Comparison of ENCODE assay signal across 12 cellular contexts in the genomic region with DNA sequence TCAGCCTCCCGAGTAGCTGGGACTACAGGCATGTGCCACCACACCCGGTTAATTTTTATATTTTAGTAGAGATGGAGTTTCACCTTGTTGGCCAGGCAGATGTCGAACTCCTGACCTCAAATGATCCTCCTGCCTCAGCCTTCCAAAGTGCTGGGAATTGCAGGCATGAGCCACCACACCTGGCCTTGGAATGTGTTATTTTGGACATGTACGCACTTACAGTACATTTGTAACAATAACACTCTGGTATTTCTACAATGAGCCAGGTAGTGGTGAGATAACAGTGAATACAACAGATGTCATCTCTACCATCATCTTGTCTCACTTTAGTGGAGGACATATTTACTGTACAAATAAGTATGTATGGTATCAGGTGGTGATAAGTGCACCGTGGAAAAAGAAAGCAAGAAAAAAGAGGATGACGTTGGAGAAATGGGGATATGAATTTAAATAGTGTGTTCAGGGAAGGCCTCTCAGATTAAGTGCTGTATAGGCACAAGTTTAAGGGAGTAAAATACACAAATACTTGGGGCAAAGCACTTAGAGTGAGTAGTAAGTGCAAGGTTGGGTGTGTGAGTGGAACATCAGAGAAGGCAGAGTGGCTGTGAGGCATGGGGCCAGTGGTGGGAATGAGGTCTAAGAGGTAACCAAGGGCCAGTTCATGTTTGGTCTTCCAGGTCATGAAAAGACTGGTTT.
A peak's percentile ranks its signal among the peaks of the same experiment; 100 is the strongest.
DNase-seq lines count a peak whose midpoint lies in the region; ATAC-seq and TF ChIP-seq lines count a peak whose summit lies in the region.
"Had no signal": no experiment of that assay in that cellular context is flagged by ENCODE, and none has a peak within 500 bp of the region (broad histone marks: within the 10 kb centered on the region; RNA-seq: fewer than 3 reads in every experiment).

No MANE protein-coding gene starts in this region.

- no peak for TF ChIP-seq CTCF in activated B cell treated with CpG ODN at 0.5 μM for 24 hours (IDR thresholded peaks at IDR 0.05)
- TF ChIP-seq CTCF in endodermal cell (conservative IDR thresholded peaks at IDR 0.05): no peak
- TF ChIP-seq CTCF in nephron progenitor cell (IDR thresholded peaks at IDR 0.05): no peak

- no peak for DNase-seq in activated naive CD4-positive, alpha-beta T cell treated with anti-CD3 and anti-CD28 coated beads for 36 hours
- no peak for DNase-seq in activated naive CD4-positive, alpha-beta T cell treated with Interleukin-2 at 50 U/mL for 16 hours
- DNase-seq in activated B cell treated with CpG ODN at 0.5 μM for 24 hours (no peak), endodermal cell (no peak), SK-N-DZ (ENCODE audit: low spot score) (no peak), nephron progenitor cell (no peak)
- no peak for DNase-seq in stimulated activated naive CD8-positive, alpha-beta T cell treated with anti-CD3 and anti-CD28 coated beads, Interleukin-15, amount 100 ng/mL, for 72 hours
- DNase-seq: activated CD4-positive, CD25-positive, alpha-beta regulatory T cell; NCI-H1436 treated with DMSO at 0.1 percent for 48 hours had no signal

- no peaks in the 10 kb centered on the region for H3K9me3 ChIP-seq in endodermal cell (ENCODE audit: control insufficient read depth, low read length)
- H3K9me3 ChIP-seq: ascending aorta, gastroesophageal sphincter had no signal

- H3K36me3 ChIP-seq in endodermal cell (ENCODE audit: control insufficient read depth, insufficient read depth, low read length): peaks cover 12% of the 10 kb centered on the region

- intact Hi-C loops in activated naive CD4-positive, alpha-beta T cell treated with anti-CD3 and anti-CD28 coated beads for 36 hours (cut with micrococcal nuclease): no loop called here
- intact Hi-C loops in activated B cell treated with CpG ODN at 0.5 μM for 24 hours (cut with micrococcal nuclease): loop anchor here (1.0 kb wide), 1 partner anchor 11 kb away; no protein-coding TSS in a partner anchor

- H3K27me3 ChIP-seq in endodermal cell (ENCODE audit: control insufficient read depth, insufficient read depth, low read length, poor library complexity, severe bottlenecking): no peaks in the 10 kb centered on the region
- H3K27me3 ChIP-seq: ascending aorta, gastroesophageal sphincter had no signal

- CTCF ChIA-PET in activated naive CD4-positive, alpha-beta T cell treated with anti-CD3 and anti-CD28 coated beads for 36 hours (lab: Charles Lee): no interaction called here
- CTCF ChIA-PET in activated B cell treated with CpG ODN at 0.5 μM for 24 hours (lab: Charles Lee): interaction anchor here (1.3 kb wide), 1 partner anchor 18 kb away, joined by 5 read pairs; no protein-coding TSS in a partner anchor

- no peak for ATAC-seq in activated B cell treated with CpG ODN at 0.5 μM for 24 hours (ENCODE audit: low read depth)
- peak; percentile 34 for ATAC-seq in stimulated activated naive CD8-positive, alpha-beta T cell treated with anti-CD3 and anti-CD28 coated beads, Interleukin-15, amount 100 ng/mL, for 72 hours
- ATAC-seq in HG02798 (IDR thresholded peaks at IDR 0.05; ENCODE audit: poor library complexity, unreplicated experiment): no peak
- ATAC-seq: gastroesophageal sphincter had no signal

- H3K27ac Mint-ChIP-seq in activated naive CD4-positive, alpha-beta T cell treated with anti-CD3 and anti-CD28 coated beads for 36 hours: peak overlapping the region; percentile 72
- peak overlapping the region; percentile 80 for H3K27ac Mint-ChIP-seq in activated B cell treated with CpG ODN at 0.5 μM for 24 hours
- peak overlapping the region; percentile 3 for H3K27ac Mint-ChIP-seq in endodermal cell
- peak overlapping the region in 1 of 2 donors; percentile 24 for H3K27ac Mint-ChIP-seq in stimulated activated naive CD8-positive, alpha-beta T cell treated with anti-CD3 and anti-CD28 coated beads, Interleukin-15, amount 100 ng/mL, for 72 hours
- no peak overlapping the region for H3K27ac Mint-ChIP-seq in nephron progenitor cell

- H3K27ac ChIP-seq in endodermal cell (ENCODE audit: low read depth, low read length): no peak overlapping the region
- H3K27ac ChIP-seq: ascending aorta, gastroesophageal sphincter had no signal

- H3K4me1 ChIP-seq in endodermal cell (ENCODE audit: control insufficient read depth, insufficient read depth, low read length): no peaks in the 10 kb centered on the region
- H3K4me1 ChIP-seq: ascending aorta, gastroesophageal sphincter had no signal

- no peak overlapping the region for H3K9ac ChIP-seq in endodermal cell (ENCODE audit: extremely low read depth, low read length, poor library complexity, severe bottlenecking)

- peaks cover 75% of the 10 kb centered on the region for H3K4me1 Mint-ChIP-seq in activated naive CD4-positive, alpha-beta T cell treated with anti-CD3 and anti-CD28 coated beads for 36 hours (ENCODE audit: low read depth)
- H3K4me1 Mint-ChIP-seq in activated B cell treated with CpG ODN at 0.5 μM for 24 hours (peaks cover 38% of the 10 kb centered on the region), endodermal cell (peaks cover 8% of the 10 kb centered on the region), nephron progenitor cell (no peaks in the 10 kb centered on the region)
- H3K4me1 Mint-ChIP-seq in stimulated activated naive CD8-positive, alpha-beta T cell treated with anti-CD3 and anti-CD28 coated beads, Interleukin-15, amount 100 ng/mL, for 72 hours: peaks cover 75% of the 10 kb centered on the region

- no peak overlapping the region for H3K4me3 ChIP-seq in endodermal cell (ENCODE audit: low read length)
- H3K4me3 ChIP-seq: ascending aorta, gastroesophageal sphincter had no signal

- POLR2A ChIA-PET in activated B cell treated with CpG ODN at 0.5 μM for 24 hours (lab: Charles Lee): no interaction called here

- peaks cover 54% of the 10 kb centered on the region for H3K36me3 Mint-ChIP-seq in activated naive CD4-positive, alpha-beta T cell treated with anti-CD3 and anti-CD28 coated beads for 36 hours (ENCODE audit: low read depth)
- H3K36me3 Mint-ChIP-seq in activated B cell treated with CpG ODN at 0.5 μM for 24 hours (ENCODE audit: low read depth): peaks cover 61% of the 10 kb centered on the region
- peaks cover 28% of the 10 kb centered on the region for H3K36me3 Mint-ChIP-seq in endodermal cell (ENCODE audit: low read depth)
- H3K36me3 Mint-ChIP-seq in nephron progenitor cell (ENCODE audit: low read depth): peaks cover 80% of the 10 kb centered on the region

- no peaks in the 10 kb centered on the region for H3K27me3 Mint-ChIP-seq in activated naive CD4-positive, alpha-beta T cell treated with anti-CD3 and anti-CD28 coated beads for 36 hours (ENCODE audit: low read depth)
- H3K27me3 Mint-ChIP-seq in activated B cell treated with CpG ODN at 0.5 μM for 24 hours (no peaks in the 10 kb centered on the region), endodermal cell (ENCODE audit: insufficient read depth) (no peaks in the 10 kb centered on the region), nephron progenitor cell (ENCODE audit: low read depth, poor library complexity) (no peaks in the 10 kb centered on the region)
- H3K27me3 Mint-ChIP-seq in stimulated activated naive CD8-positive, alpha-beta T cell treated with anti-CD3 and anti-CD28 coated beads, Interleukin-15, amount 100 ng/mL, for 72 hours: no peaks in the 10 kb centered on the region

- WGBS in endodermal cell (ENCODE audit: insufficient coverage in 1 of 2, insufficient read length in 1 of 2), 2 experiments: 95 to 96% methylated on average over 3 to 6 of the region's 6 CpGs

- H3K9me3 Mint-ChIP-seq in activated naive CD4-positive, alpha-beta T cell treated with anti-CD3 and anti-CD28 coated beads for 36 hours: peaks cover 2% of the 10 kb centered on the region
- no peaks in the 10 kb centered on the region for H3K9me3 Mint-ChIP-seq in activated B cell treated with CpG ODN at 0.5 μM for 24 hours
- H3K9me3 Mint-ChIP-seq in endodermal cell: no peaks in the 10 kb centered on the region
- H3K9me3 Mint-ChIP-seq in stimulated activated naive CD8-positive, alpha-beta T cell treated with anti-CD3 and anti-CD28 coated beads, Interleukin-15, amount 100 ng/mL, for 72 hours: no peaks in the 10 kb centered on the region
- H3K9me3 Mint-ChIP-seq in nephron progenitor cell: peaks cover 19% of the 10 kb centered on the region

- H3K4me3 Mint-ChIP-seq in activated naive CD4-positive, alpha-beta T cell treated with anti-CD3 and anti-CD28 coated beads for 36 hours: no peak overlapping the region
- H3K4me3 Mint-ChIP-seq in activated B cell treated with CpG ODN at 0.5 μM for 24 hours: no peak overlapping the region
- H3K4me3 Mint-ChIP-seq in endodermal cell: no peak overlapping the region
- H3K4me3 Mint-ChIP-seq in stimulated activated naive CD8-positive, alpha-beta T cell treated with anti-CD3 and anti-CD28 coated beads, Interleukin-15, amount 100 ng/mL, for 72 hours: no peak overlapping the region
- H3K4me3 Mint-ChIP-seq in nephron progenitor cell: no peak overlapping the region
